ENCODE assay signal across 2 cellular contexts in the genomic region with DNA sequence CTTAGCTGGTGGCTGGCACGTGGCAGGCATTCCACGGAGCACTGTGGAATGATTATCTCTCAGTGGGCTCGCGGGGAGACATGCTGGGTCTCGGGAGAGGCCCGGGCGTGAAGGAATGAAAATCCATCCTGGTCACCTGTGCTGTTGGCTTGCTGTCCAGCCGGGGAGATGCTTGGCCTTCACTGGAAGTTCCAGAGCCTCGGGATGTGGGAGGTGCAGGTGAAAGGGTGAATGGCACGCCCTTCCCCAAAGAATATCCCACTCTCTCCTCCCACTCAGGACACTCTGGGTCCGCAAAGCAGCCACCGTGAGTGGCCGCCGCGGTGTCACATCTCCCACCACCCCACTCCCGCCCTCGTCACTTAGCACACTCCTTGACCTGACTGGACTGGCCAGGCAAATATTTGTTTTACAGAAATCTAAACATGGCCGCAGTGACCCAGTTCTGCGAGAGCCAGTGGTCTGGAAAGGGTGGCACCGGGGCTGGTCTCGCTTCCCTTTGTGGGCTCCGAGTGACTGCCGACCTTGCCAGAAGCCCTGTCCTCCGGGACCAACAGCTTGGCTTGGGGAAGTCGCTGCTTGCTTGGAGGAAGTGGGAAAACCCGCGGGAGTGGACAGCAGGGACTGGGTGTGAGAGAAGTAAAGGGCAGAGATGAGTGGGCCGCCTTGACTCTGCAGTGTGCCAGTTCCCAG.
TF ChIP-seq lines count a peak whose summit lies in the region.

No MANE protein-coding gene starts in this region.

TF ChIP-seq in SK-N-SH, 30 proteins besides CTCF, POLR2A, EP300 and RAD21 (continued from another document):
- TF ChIP-seq, protein P1, sequence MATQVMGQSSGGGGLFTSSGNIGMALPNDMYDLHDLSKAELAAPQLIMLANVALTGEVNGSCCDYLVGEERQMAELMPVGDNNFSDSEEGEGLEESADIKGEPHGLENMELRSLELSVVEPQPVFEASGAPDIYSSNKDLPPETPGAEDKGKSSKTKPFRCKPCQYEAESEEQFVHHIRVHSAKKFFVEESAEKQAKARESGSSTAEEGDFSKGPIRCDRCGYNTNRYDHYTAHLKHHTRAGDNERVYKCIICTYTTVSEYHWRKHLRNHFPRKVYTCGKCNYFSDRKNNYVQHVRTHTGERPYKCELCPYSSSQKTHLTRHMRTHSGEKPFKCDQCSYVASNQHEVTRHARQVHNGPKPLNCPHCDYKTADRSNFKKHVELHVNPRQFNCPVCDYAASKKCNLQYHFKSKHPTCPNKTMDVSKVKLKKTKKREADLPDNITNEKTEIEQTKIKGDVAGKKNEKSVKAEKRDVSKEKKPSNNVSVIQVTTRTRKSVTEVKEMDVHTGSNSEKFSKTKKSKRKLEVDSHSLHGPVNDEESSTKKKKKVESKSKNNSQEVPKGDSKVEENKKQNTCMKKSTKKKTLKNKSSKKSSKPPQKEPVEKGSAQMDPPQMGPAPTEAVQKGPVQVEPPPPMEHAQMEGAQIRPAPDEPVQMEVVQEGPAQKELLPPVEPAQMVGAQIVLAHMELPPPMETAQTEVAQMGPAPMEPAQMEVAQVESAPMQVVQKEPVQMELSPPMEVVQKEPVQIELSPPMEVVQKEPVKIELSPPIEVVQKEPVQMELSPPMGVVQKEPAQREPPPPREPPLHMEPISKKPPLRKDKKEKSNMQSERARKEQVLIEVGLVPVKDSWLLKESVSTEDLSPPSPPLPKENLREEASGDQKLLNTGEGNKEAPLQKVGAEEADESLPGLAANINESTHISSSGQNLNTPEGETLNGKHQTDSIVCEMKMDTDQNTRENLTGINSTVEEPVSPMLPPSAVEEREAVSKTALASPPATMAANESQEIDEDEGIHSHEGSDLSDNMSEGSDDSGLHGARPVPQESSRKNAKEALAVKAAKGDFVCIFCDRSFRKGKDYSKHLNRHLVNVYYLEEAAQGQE (IDR thresholded peaks at IDR 0.05; ENCODE audit: low read depth, low read length), result no peak
- no peak for TF ChIP-seq TAF1 (IDR thresholded peaks at IDR 0.05; ENCODE audit: borderline replicate concordance, low read depth, low read length)
TF ChIP-seq in SK-N-SH: peak in this region for 0.

TF ChIP-seq in SK-N-SH treated with all-trans-retinoic acid at 6 μM for 48 hours, 23 proteins besides CTCF, POLR2A, EP300 and RAD21 (continued from another document):
- no peak for TF ChIP-seq BACH2 (CRISPR knock-in tag; IDR thresholded peaks at IDR 0.05; ENCODE audit: borderline replicate concordance)
- no peak for TF ChIP-seq ESRRG (CRISPR knock-in tag; IDR thresholded peaks at IDR 0.05)
- TF ChIP-seq SNAI2 (CRISPR knock-in tag; IDR thresholded peaks at IDR 0.05), result no peak
- no peak for TF ChIP-seq ZNF8 (CRISPR knock-in tag; IDR thresholded peaks at IDR 0.05)
- TF ChIP-seq TCF4 (CRISPR knock-in tag; IDR thresholded peaks at IDR 0.05; ENCODE audit: borderline replicate concordance), result no peak
